1 cellular context compared by ENCODE assay signal in genomic region chr14:104895207-104895785, GRCh38.
TF ChIP-seq lines count a peak whose summit lies in the region.

No MANE protein-coding gene starts in this region.

TF ChIP-seq in SK-N-SH, 30 proteins besides CTCF, POLR2A, EP300 and RAD21 (continued from another document):
- TF ChIP-seq IRF3 (IDR thresholded peaks at IDR 0.05; ENCODE audit: low read depth, low read length) (no peak), FOSL2 (IDR thresholded peaks at IDR 0.05; ENCODE audit: borderline replicate concordance, low read depth) (no peak), PBX3 (IDR thresholded peaks at IDR 0.05) (no peak), USF1 (IDR thresholded peaks at IDR 0.05; ENCODE audit: borderline replicate concordance, low read depth) (no peak)
